8 cellular contexts compared by ENCODE assay signal in the genomic region with DNA sequence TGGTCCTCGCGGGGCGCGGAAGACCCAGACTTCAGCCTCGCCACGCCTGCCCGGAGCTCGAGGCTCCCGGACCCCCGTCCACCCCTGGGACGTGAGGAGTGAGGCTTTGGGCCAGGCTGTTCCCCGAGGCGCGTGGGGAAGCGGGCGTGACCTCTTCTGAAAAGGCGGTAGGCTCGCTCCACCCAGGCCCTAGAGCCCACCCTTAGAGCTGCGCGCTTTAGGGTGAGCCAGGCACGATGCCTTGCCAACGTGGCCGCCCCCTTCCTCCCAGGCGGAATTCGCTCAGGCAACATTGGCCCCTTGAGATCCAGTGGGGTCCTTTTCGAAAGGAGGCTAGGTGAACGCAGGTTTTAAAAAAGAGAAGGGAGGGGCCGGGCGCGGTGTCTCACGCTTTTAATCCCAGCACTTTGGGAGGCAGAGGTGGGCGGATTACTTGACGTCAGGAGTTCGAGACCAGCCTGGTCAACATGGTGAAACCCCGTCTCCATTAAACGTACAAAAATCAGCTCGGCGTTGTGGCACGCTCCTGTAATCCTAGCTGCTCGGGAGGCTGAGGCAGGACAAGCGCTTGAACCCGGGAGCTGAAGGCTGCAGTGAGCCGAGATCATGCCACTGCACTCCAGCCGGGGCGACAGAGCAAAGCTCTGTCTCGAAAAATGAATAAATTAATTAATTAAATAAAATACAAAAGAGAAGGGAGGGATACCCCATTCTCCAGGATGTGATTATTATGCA. TPM values are rescaled to one million over a fixed set of nuclear protein-coding genes. Genes with fewer than 3 reads are reported as not detected.
DNase-seq lines count a peak whose midpoint lies in the region; ATAC-seq, FAIRE-seq and TF ChIP-seq lines count a peak whose summit lies in the region.

No MANE protein-coding gene starts in this region.

- no peak for TF ChIP-seq POLR2A in H54 (IDR thresholded peaks at IDR 0.05; ENCODE audit: low read depth, low read length)

- FAIRE-seq in small intestine (lab: Jason Lieb, UNC) (no peak), H54 (lab: Jason Lieb, UNC) (no peak)

- H3K79me2 ChIP-seq in hepatocyte, result peaks cover 11% of the 10 kb centered on the region

- H3K27ac ChIP-seq in hepatocyte (peak overlapping the region; percentile 62), small intestine (ENCODE audit: low read depth in 1 of 2, low read length in 1 of 2) (peak overlapping the region; percentile 81 to 85)

- H3K27ac Mint-ChIP-seq in activated naive CD4-positive, alpha-beta T cell treated with anti-CD3 and anti-CD28 coated beads, Interleukin-2, amount 10 ng/mL, durations not matched to agents 7 days and 5 days, result no peak overlapping the region

- H2AFZ ChIP-seq in hepatocyte, result peak overlapping the region; percentile 95

- peaks cover 48% of the 10 kb centered on the region for H3K27me3 ChIP-seq in hepatocyte
- H3K27me3 ChIP-seq in small intestine (ENCODE audit: control insufficient read depth in 2 of 2, insufficient read depth in 2 of 2, low read length in 2 of 2), result no peaks in the 10 kb centered on the region

- H3K9me3 Mint-ChIP-seq in activated naive CD4-positive, alpha-beta T cell treated with anti-CD3 and anti-CD28 coated beads, Interleukin-2, amount 10 ng/mL, durations not matched to agents 7 days and 5 days, result no peaks in the 10 kb centered on the region

- H3K27me3 Mint-ChIP-seq in activated naive CD4-positive, alpha-beta T cell treated with anti-CD3 and anti-CD28 coated beads, Interleukin-2, amount 10 ng/mL, durations not matched to agents 7 days and 5 days, result peaks cover 76% of the 10 kb centered on the region

- TF ChIP-seq CTCF in hepatocyte (IDR thresholded peaks at IDR 0.05; ENCODE audit: poor library complexity), result no peak

- H4K20me1 ChIP-seq in hepatocyte (ENCODE audit: insufficient read depth, poor library complexity, severe bottlenecking), result peaks cover 3% of the 10 kb centered on the region

- ATAC-seq in GM18511 (IDR thresholded peaks at IDR 0.05; ENCODE audit: unreplicated experiment), result no peak
- no peak for ATAC-seq in GM18907 (IDR thresholded peaks at IDR 0.05; ENCODE audit: unreplicated experiment)

- H3K4me3 ChIP-seq in hepatocyte, result peak overlapping the region; percentile 76
- peak overlapping the region in 1 of 2 donors; percentile 71 for H3K4me3 ChIP-seq in small intestine (ENCODE audit: low read depth in 1 of 2, low read length in 2 of 2)

- H3K4me2 ChIP-seq in hepatocyte, result peak overlapping the region; percentile 97

- H3K9me3 ChIP-seq in hepatocyte (ENCODE audit: low read depth) (no peaks in the 10 kb centered on the region), small intestine (ENCODE audit: control insufficient read depth, low read depth) (no peaks in the 10 kb centered on the region)

- 6% methylated on average over 45 of the region's 46 CpGs for WGBS in hepatocyte (ENCODE audit: low lambda C conversion rate, missing lambda C conversion rate)
- 1 to 3% (median 2%) methylated on average over 46 of the region's 46 CpGs for WGBS in small intestine, 3 donors

- peak; percentile 10 for DNase-seq in stimulated activated CD4-positive, alpha-beta T cell treated with anti-CD3 and anti-CD28 coated beads, Interleukin-4, amount 100 ng/mL, for 1 hour
- no peak for DNase-seq in stimulated activated CD4-positive, alpha-beta T cell treated with anti-CD3 and anti-CD28 coated beads, Interleukin-4, amount 100 ng/mL, for 24 hours
- DNase-seq in activated naive CD4-positive, alpha-beta T cell treated with anti-CD3 and anti-CD28 coated beads, Interleukin-2, amount 10 ng/mL, durations not matched to agents 7 days and 5 days, result no peak
- DNase-seq in hepatocyte (ENCODE audit: low spot score) (no peak), small intestine (no peak), H54 (ENCODE audit: insufficient read length, low spot score) (no peak)

- H3K4me1 Mint-ChIP-seq in activated naive CD4-positive, alpha-beta T cell treated with anti-CD3 and anti-CD28 coated beads, Interleukin-2, amount 10 ng/mL, durations not matched to agents 7 days and 5 days, result peaks cover 53% of the 10 kb centered on the region

- no peaks in the 10 kb centered on the region for H3K36me3 ChIP-seq in hepatocyte (replicated peaks; ENCODE audit: insufficient read depth, low read depth)
- no peaks in the 10 kb centered on the region for H3K36me3 ChIP-seq in small intestine (ENCODE audit: control insufficient read depth in 2 of 2, insufficient read depth in 2 of 2, low read length in 2 of 2)

- CTCF ChIA-PET in activated naive CD4-positive, alpha-beta T cell treated with anti-CD3 and anti-CD28 coated beads, Interleukin-2, amount 10 ng/mL, durations not matched to agents 7 days and 5 days (lab: Charles Lee), result interaction anchor here (0.6 to 1.4 kb wide), 5 partner anchors 24 to 244 kb away, joined by 3 to 7 read pairs (median 4); a partner anchor contains a TSS

- H3K4me1 ChIP-seq in hepatocyte (ENCODE audit: insufficient read depth), result peaks cover 43% of the 10 kb centered on the region
- peaks cover 0 to 2% of the 10 kb centered on the region in 2 donors for H3K4me1 ChIP-seq in small intestine (ENCODE audit: control insufficient read depth in 2 of 2, insufficient read depth in 1 of 2, low read depth in 1 of 2, low read length in 1 of 2)

- no peaks in the 10 kb centered on the region for H3K36me3 Mint-ChIP-seq in activated naive CD4-positive, alpha-beta T cell treated with anti-CD3 and anti-CD28 coated beads, Interleukin-2, amount 10 ng/mL, durations not matched to agents 7 days and 5 days

- peak overlapping the region; percentile 71 for H3K4me3 Mint-ChIP-seq in activated naive CD4-positive, alpha-beta T cell treated with anti-CD3 and anti-CD28 coated beads, Interleukin-2, amount 10 ng/mL, durations not matched to agents 7 days and 5 days

- H3K9me2 ChIP-seq in hepatocyte (replicated peaks; ENCODE audit: insufficient read depth), result no peaks in the 10 kb centered on the region

RNA-seq across cellular contexts. Expression of a gene that starts 0.9 kb away (rescaled TPM):
- total RNA-seq in hepatocyte, result 22.7 and 23.4 TPM in 2 replicates
- polyA plus RNA-seq in hepatocyte (60.4 and 65.6 TPM in 2 replicates), small intestine (10 to 100 TPM; 14.1 to 22.2 (median 15.7) TPM)

RNA-seq across cellular contexts. Expression of a gene that starts 19.6 kb away (rescaled TPM):
- 151 and 197 TPM in 2 replicates for total RNA-seq in hepatocyte
- polyA plus RNA-seq in hepatocyte, result 404 and 449 TPM in 2 replicates
- 100 to 1,000 TPM; 743 to 931 (median 873) TPM for polyA plus RNA-seq in small intestine

RNA-seq across cellular contexts. Expression of a gene that starts 37.9 kb away (rescaled TPM):
- 17.8 and 18.8 TPM in 2 replicates for total RNA-seq in hepatocyte
- polyA plus RNA-seq in hepatocyte (7.8 and 10.6 TPM in 2 replicates), small intestine (10 to 100 TPM; 39.5 to 78.1 (median 74.0) TPM)

RNA-seq across cellular contexts. Expression of a gene that starts 50.8 kb away (rescaled TPM):
- total RNA-seq in hepatocyte, result 36.9 and 45.9 TPM in 2 replicates
- polyA plus RNA-seq in hepatocyte (34.5 and 35.9 TPM in 2 replicates), small intestine (10 to 100 TPM; 12.7 to 25.9 (median 17.3) TPM)
